ENCODE assay signal across 1 cellular context in the genomic region with DNA sequence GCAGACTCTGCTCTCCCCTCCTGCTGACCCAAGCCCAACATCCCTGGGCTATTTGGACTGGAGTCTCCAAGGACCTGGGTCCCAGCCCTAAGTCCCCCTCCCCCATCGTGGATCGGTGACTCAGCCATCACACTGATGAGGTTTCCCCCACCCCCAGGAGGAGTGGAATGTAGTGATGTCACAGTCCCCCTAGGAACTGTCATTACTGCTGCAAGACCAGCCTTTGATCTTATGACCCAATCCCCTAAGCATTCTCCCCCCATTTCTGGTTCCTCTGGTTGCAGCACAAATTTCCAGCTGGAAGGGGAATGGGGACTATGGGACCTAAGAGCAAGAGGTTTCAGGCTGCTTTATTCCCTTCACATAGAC.
TF ChIP-seq lines count a peak whose summit lies in the region.

No MANE protein-coding gene starts in this region.

TF ChIP-seq in SK-N-SH treated with all-trans-retinoic acid at 6 μM for 48 hours, 23 proteins besides CTCF, POLR2A, EP300 and RAD21 (continued from another document):
- TF ChIP-seq, protein P1, sequence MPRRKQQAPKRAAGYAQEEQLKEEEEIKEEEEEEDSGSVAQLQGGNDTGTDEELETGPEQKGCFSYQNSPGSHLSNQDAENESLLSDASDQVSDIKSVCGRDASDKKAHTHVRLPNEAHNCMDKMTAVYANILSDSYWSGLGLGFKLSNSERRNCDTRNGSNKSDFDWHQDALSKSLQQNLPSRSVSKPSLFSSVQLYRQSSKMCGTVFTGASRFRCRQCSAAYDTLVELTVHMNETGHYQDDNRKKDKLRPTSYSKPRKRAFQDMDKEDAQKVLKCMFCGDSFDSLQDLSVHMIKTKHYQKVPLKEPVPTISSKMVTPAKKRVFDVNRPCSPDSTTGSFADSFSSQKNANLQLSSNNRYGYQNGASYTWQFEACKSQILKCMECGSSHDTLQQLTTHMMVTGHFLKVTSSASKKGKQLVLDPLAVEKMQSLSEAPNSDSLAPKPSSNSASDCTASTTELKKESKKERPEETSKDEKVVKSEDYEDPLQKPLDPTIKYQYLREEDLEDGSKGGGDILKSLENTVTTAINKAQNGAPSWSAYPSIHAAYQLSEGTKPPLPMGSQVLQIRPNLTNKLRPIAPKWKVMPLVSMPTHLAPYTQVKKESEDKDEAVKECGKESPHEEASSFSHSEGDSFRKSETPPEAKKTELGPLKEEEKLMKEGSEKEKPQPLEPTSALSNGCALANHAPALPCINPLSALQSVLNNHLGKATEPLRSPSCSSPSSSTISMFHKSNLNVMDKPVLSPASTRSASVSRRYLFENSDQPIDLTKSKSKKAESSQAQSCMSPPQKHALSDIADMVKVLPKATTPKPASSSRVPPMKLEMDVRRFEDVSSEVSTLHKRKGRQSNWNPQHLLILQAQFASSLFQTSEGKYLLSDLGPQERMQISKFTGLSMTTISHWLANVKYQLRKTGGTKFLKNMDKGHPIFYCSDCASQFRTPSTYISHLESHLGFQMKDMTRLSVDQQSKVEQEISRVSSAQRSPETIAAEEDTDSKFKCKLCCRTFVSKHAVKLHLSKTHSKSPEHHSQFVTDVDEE (CRISPR knock-in tag; IDR thresholded peaks at IDR 0.05), result no peak
- TF ChIP-seq ZFP30 (CRISPR knock-in tag; IDR thresholded peaks at IDR 0.05), result no peak
- no peak for TF ChIP-seq ESRRG (CRISPR knock-in tag; IDR thresholded peaks at IDR 0.05)
- no peak for TF ChIP-seq ZC3H10 (CRISPR knock-in tag; IDR thresholded peaks at IDR 0.05)
- TF ChIP-seq ZNF8 (CRISPR knock-in tag; IDR thresholded peaks at IDR 0.05), result no peak
- no peak for TF ChIP-seq GLIS3 (CRISPR knock-in tag; IDR thresholded peaks at IDR 0.05)
- TF ChIP-seq ZNF565 (CRISPR knock-in tag; conservative IDR thresholded peaks at IDR 0.05; ENCODE audit: low read depth), result no peak
- no peak for TF ChIP-seq PPARA (CRISPR knock-in tag; IDR thresholded peaks at IDR 0.05; ENCODE audit: borderline replicate concordance)
